Comparison of ENCODE assay signal across 20 cellular contexts in genomic region chr2:236702693-236703092, GRCh38.
"Had no signal": no experiment of that assay in that cellular context is flagged by ENCODE, and none has a peak within 500 bp of the region (broad histone marks: within the 10 kb centered on the region; RNA-seq: fewer than 3 reads in every experiment).

No MANE protein-coding gene starts in this region.

- H3K4me1 Mint-ChIP-seq: activated CD4-positive, alpha-beta T cell treated with anti-CD3 and anti-CD28 coated beads for 36 hours; activated naive CD8-positive, alpha-beta T cell treated with anti-CD3 and anti-CD28 coated beads for 36 hours had no signal

- H3K9me3 Mint-ChIP-seq: activated naive CD8-positive, alpha-beta T cell treated with anti-CD3 and anti-CD28 coated beads for 36 hours; stimulated activated naive CD8-positive, alpha-beta T cell treated with anti-CD3 and anti-CD28 coated beads, Interleukin-15, Interleukin-2, amounts not matched to agents 100 ng/mL and 50 ng/mL, for 24 hours had no signal

- H3K27ac Mint-ChIP-seq: activated CD4-positive, alpha-beta memory T cell treated with anti-CD3 and anti-CD28 coated beads, Interleukin-2, amount 10 ng/mL, durations not matched to agents 7 days and 5 days; activated CD4-positive, alpha-beta T cell treated with anti-CD3 and anti-CD28 coated beads for 36 hours; activated naive CD8-positive, alpha-beta T cell treated with anti-CD3 and anti-CD28 coated beads for 36 hours; activated T-cell treated with anti-CD3 and anti-CD28 coated beads, Interleukin-2, amount 50 U/mL, for 72 hours; stimulated activated naive CD8-positive, alpha-beta T cell treated with anti-CD3 and anti-CD28 coated beads, Interleukin-15, Interleukin-2, amounts not matched to agents 100 ng/mL and 50 ng/mL, for 24 hours had no signal

- H3K27ac ChIP-seq: breast epithelium, dorsolateral prefrontal cortex, esophagus squamous epithelium, testis had no signal

- H3K36me3 Mint-ChIP-seq: activated naive CD8-positive, alpha-beta T cell treated with anti-CD3 and anti-CD28 coated beads for 36 hours had no signal

- H3K4me3 Mint-ChIP-seq: activated CD4-positive, alpha-beta memory T cell treated with anti-CD3 and anti-CD28 coated beads, Interleukin-2, amount 10 ng/mL, durations not matched to agents 7 days and 5 days; activated CD4-positive, alpha-beta T cell treated with anti-CD3 and anti-CD28 coated beads for 36 hours; activated naive CD8-positive, alpha-beta T cell treated with anti-CD3 and anti-CD28 coated beads for 36 hours; activated T-cell treated with anti-CD3 and anti-CD28 coated beads, Interleukin-2, amount 50 U/mL, for 72 hours; stimulated activated naive CD8-positive, alpha-beta T cell treated with anti-CD3 and anti-CD28 coated beads, Interleukin-15, Interleukin-2, amounts not matched to agents 100 ng/mL and 50 ng/mL, for 24 hours had no signal

- H3K4me1 ChIP-seq: breast epithelium, testis had no signal

- H3K27me3 ChIP-seq: breast epithelium, dorsolateral prefrontal cortex, esophagus squamous epithelium, testis had no signal

- H3K27me3 Mint-ChIP-seq: activated CD4-positive, alpha-beta T cell treated with anti-CD3 and anti-CD28 coated beads for 36 hours; activated naive CD8-positive, alpha-beta T cell treated with anti-CD3 and anti-CD28 coated beads for 36 hours; stimulated activated naive CD8-positive, alpha-beta T cell treated with anti-CD3 and anti-CD28 coated beads, Interleukin-15, Interleukin-2, amounts not matched to agents 100 ng/mL and 50 ng/mL, for 24 hours had no signal

- H3K36me3 ChIP-seq: breast epithelium, esophagus squamous epithelium had no signal

- H3K4me3 ChIP-seq: breast epithelium, dorsolateral prefrontal cortex, esophagus squamous epithelium, testis had no signal

- H3K9me3 ChIP-seq: breast epithelium, esophagus squamous epithelium, testis had no signal

- ATAC-seq: activated CD4-positive, alpha-beta T cell treated with anti-CD3 and anti-CD28 coated beads for 36 hours; activated T-cell treated with anti-CD3 and anti-CD28 coated beads, Interleukin-2, amount 50 U/mL, for 72 hours; left colon had no signal

- DNase-seq: activated CD4-positive, alpha-beta memory T cell treated with anti-CD3 and anti-CD28 coated beads, Interleukin-2, amount 10 ng/mL, durations not matched to agents 7 days and 5 days; activated CD4-positive, alpha-beta T cell treated with anti-CD3 and anti-CD28 coated beads for 36 hours; activated CD8-positive, alpha-beta memory T cell treated with anti-CD3 and anti-CD28 coated beads, Interleukin-2, amount 50 U/mL, for 4 hours; activated gamma-delta T cell treated with Interleukin-2 at 50 U/mL for 16 hours; activated naive CD8-positive, alpha-beta T cell treated with anti-CD3 and anti-CD28 coated beads for 36 hours; activated T-cell treated with anti-CD3 and anti-CD28 coated beads, Interleukin-2, amount 50 U/mL, for 72 hours; anterior cingulate cortex; dorsolateral prefrontal cortex; esophagus squamous epithelium; foreskin fibroblast; head of caudate nucleus; left colon; mesenchymal stem cell; retina; stimulated activated CD4-positive, alpha-beta T cell treated with anti-CD3 and anti-CD28 coated beads, Interleukin-15, amount 100 ng/mL, for 24 hours; stimulated activated CD4-positive, alpha-beta T cell treated with anti-CD3 and anti-CD28 coated beads, Interleukin-4, amount 100 ng/mL, for 24 hours; T1000; testis had no signal
